Comparison of ENCODE assay signal across 16 cellular contexts in genomic region chr12:113850309-113851056, GRCh38.
DNase-seq lines count a peak whose midpoint lies in the region; ATAC-seq and TF ChIP-seq lines count a peak whose summit lies in the region.
"Had no signal": no experiment of that assay in that cellular context is flagged by ENCODE, and none has a peak within 500 bp of the region (broad histone marks: within the 10 kb centered on the region; RNA-seq: fewer than 3 reads in every experiment).

No MANE protein-coding gene starts in this region.

- TF ChIP-seq CTCF in astrocyte of the spinal cord (IDR thresholded peaks at IDR 0.05; ENCODE audit: low read depth, low read length), result no peak
- TF ChIP-seq CTCF in mesothelial cell of epicardium (IDR thresholded peaks at IDR 0.05; ENCODE audit: unreplicated experiment), result no peak

- DNase-seq in DMS 273 treated with DMSO at 0.1 percent for 48 hours (lab: John Stamatoyannopoulos, UW) (peak; percentile 26), astrocyte of the spinal cord (ENCODE audit: low read depth, low spot score) (peak; percentile 68), left cardiac atrium (peak; percentile 83), sciatic nerve (ENCODE audit: low spot score) (no peak), mesothelial cell of epicardium (ENCODE audit: low spot score in 2 of 2, unreplicated experiment in 2 of 2) (no peak)
- no peak for DNase-seq in stimulated activated CD4-positive, alpha-beta T cell treated with anti-CD3 and anti-CD28 coated beads, Interleukin-2, amount 100 ng/mL, for 24 hours
- DNase-seq in activated CD8-positive, alpha-beta memory T cell treated with anti-CD3 and anti-CD28 coated beads, Interleukin-2, amount 50 U/mL, for 4 hours, result no peak
- DNase-seq: activated CD4-positive, alpha-beta T cell treated with anti-CD3 and anti-CD28 coated beads, Interleukin-2, amount 50 U/mL, for 48 hours; activated gamma-delta T cell treated with Interleukin-2 at 50 U/mL for 16 hours; AML-193; colonic mucosa; EL; foreskin fibroblast; NCI-H2171 treated with DMSO at 0.1 percent for 48 hours; Peyer's patch had no signal

- ATAC-seq in left cardiac atrium (peak; percentile 83 to 85), sciatic nerve (peak; percentile 57), GM21825 (IDR thresholded peaks at IDR 0.05; ENCODE audit: unreplicated experiment) (no peak)

- no peaks in the 10 kb centered on the region for H3K9me3 Mint-ChIP-seq in mesothelial cell of epicardium

- no peaks in the 10 kb centered on the region for H3K27me3 Mint-ChIP-seq in mesothelial cell of epicardium (ENCODE audit: low read depth)

- H3K4me3 ChIP-seq in astrocyte of the spinal cord (ENCODE audit: low read depth, low read length), result no peak overlapping the region
- H3K4me3 ChIP-seq: colonic mucosa, Peyer's patch had no signal

- H3K27ac Mint-ChIP-seq in mesothelial cell of epicardium, result no peak overlapping the region

- in situ Hi-C loops in astrocyte of the spinal cord (cut with HindIII; ENCODE audit: low sequenced_read_pairs), result no loop called here

- intact Hi-C loops in left cardiac atrium (cut with DNase I) (no loop called here), sciatic nerve (cut with DNase I) (no loop called here)

- H3K36me3 Mint-ChIP-seq in mesothelial cell of epicardium, result peaks cover 6% of the 10 kb centered on the region

- peaks cover 5% of the 10 kb centered on the region for H3K4me1 Mint-ChIP-seq in mesothelial cell of epicardium

- no peak overlapping the region for H3K4me3 Mint-ChIP-seq in mesothelial cell of epicardium

Comparison
In these comparisons a context has a peak if more than half of its experiments do, and no peak if none do; other contexts are left out.
1. DNase-seq: peak in DMS 273 treated with DMSO at 0.1 percent for 48 hours (single experiment), astrocyte of the spinal cord (single experiment) and left cardiac atrium (single experiment); none in sciatic nerve (single experiment), mesothelial cell of epicardium (0 of 2), stimulated activated CD4-positive, alpha-beta T cell treated with anti-CD3 and anti-CD28 coated beads, Interleukin-2, amount 100 ng/mL, for 24 hours (0 of 2) and activated CD8-positive, alpha-beta memory T cell treated with anti-CD3 and anti-CD28 coated beads, Interleukin-2, amount 50 U/mL, for 4 hours (single experiment).